In genomic region chrX:134161162-134161561, GRCh38 we compare ENCODE assay signal across 13 cellular contexts.
DNase-seq lines count a peak whose midpoint lies in the region; ATAC-seq lines count a peak whose summit lies in the region.
"Had no signal": no experiment of that assay in that cellular context is flagged by ENCODE, and none has a peak within 500 bp of the region (broad histone marks: within the 10 kb centered on the region; RNA-seq: fewer than 3 reads in every experiment).

No MANE protein-coding gene starts in this region.

- H3K27me3 Mint-ChIP-seq in activated CD4-positive, alpha-beta T cell treated with anti-CD3 and anti-CD28 coated beads for 36 hours: no peaks in the 10 kb centered on the region

- peaks cover 4% of the 10 kb centered on the region for H3K36me3 Mint-ChIP-seq in activated CD4-positive, alpha-beta T cell treated with anti-CD3 and anti-CD28 coated beads for 36 hours (ENCODE audit: low read depth)

- no peak overlapping the region for H3K27ac Mint-ChIP-seq in activated CD4-positive, alpha-beta T cell treated with anti-CD3 and anti-CD28 coated beads for 36 hours

- intact Hi-C loops in activated CD4-positive, alpha-beta T cell treated with anti-CD3 and anti-CD28 coated beads for 36 hours (cut with DNase I, micrococcal nuclease): no loop called here

- POLR2A ChIA-PET in activated CD4-positive, alpha-beta T cell treated with anti-CD3 and anti-CD28 coated beads for 36 hours (lab: Charles Lee): no interaction called here

- H3K4me3 Mint-ChIP-seq in activated CD4-positive, alpha-beta T cell treated with anti-CD3 and anti-CD28 coated beads for 36 hours: no peak overlapping the region

- peak; percentile 57 for DNase-seq in kidney tubule cell (ENCODE audit: low spot score)
- DNase-seq in A172 (ENCODE audit: low spot score): no peak
- no peak for DNase-seq in activated CD4-positive, alpha-beta T cell treated with anti-CD3 and anti-CD28 coated beads for 36 hours
- no peak for DNase-seq in NCI-H187 treated with DMSO at 0.1 percent for 48 hours (lab: John Stamatoyannopoulos, UW)
- DNase-seq: anterior cingulate cortex; DMS79 treated with DMSO at 0.1 percent for 48 hours; GM23248; hypothalamus; mucosa of descending colon; stimulated activated naive CD4-positive, alpha-beta T cell had no signal

- CTCF ChIA-PET in activated CD4-positive, alpha-beta T cell treated with anti-CD3 and anti-CD28 coated beads for 36 hours (lab: Charles Lee): interaction anchor here (0.6 kb wide), 1 partner anchor 776 kb away, joined by 3 read pairs; no protein-coding TSS in a partner anchor

- ATAC-seq in GM18909 (IDR thresholded peaks at IDR 0.05; ENCODE audit: poor library complexity, unreplicated experiment) (peak; percentile 87), GM21528 (IDR thresholded peaks at IDR 0.05; ENCODE audit: low FRiP score, unreplicated experiment) (peak; percentile 92), HG03108 (IDR thresholded peaks at IDR 0.05; ENCODE audit: unreplicated experiment) (peak; percentile 86)
- no peak for ATAC-seq in activated CD4-positive, alpha-beta T cell treated with anti-CD3 and anti-CD28 coated beads for 36 hours
- ATAC-seq: mucosa of descending colon had no signal

- H3K9me3 Mint-ChIP-seq in activated CD4-positive, alpha-beta T cell treated with anti-CD3 and anti-CD28 coated beads for 36 hours (ENCODE audit: low read depth): no peaks in the 10 kb centered on the region

- peaks cover 23% of the 10 kb centered on the region for H3K4me1 Mint-ChIP-seq in activated CD4-positive, alpha-beta T cell treated with anti-CD3 and anti-CD28 coated beads for 36 hours
